24 cellular contexts compared by ENCODE assay signal in genomic region chr3:145915787-145916186, GRCh38.
"Had no signal": no experiment of that assay in that cellular context is flagged by ENCODE, and none has a peak within 500 bp of the region (broad histone marks: within the 10 kb centered on the region; RNA-seq: fewer than 3 reads in every experiment).

No MANE protein-coding gene starts in this region.

- H3K27me3 ChIP-seq: heart left ventricle, suprapubic skin, tibial nerve had no signal

- DNase-seq: activated CD4-positive, alpha-beta T cell treated with anti-CD3 and anti-CD28 coated beads, Interleukin-2, amount 10 ng/mL, durations not matched to agents 7 days and 5 days; activated CD4-positive, CD25-positive, alpha-beta regulatory T cell treated with anti-CD3 and anti-CD28 coated beads, Interleukin-2, amount 50 U/mL, for 72 hours; activated CD8-positive, alpha-beta T cell treated with anti-CD3 and anti-CD28 coated beads for 36 hours; activated gamma-delta T cell; anterior cingulate cortex; caudate nucleus; effector memory CD4-positive, alpha-beta T cell; heart left ventricle; islet precursor cell; left colon; nephron progenitor cell; right cardiac atrium; stimulated activated CD4-positive, alpha-beta T cell treated with anti-CD3 and anti-CD28 coated beads, Interleukin-12 subunit alpha, Interleukin-12 subunit beta, amount 100 ng/mL, for 4 hours; stimulated activated naive CD8-positive, alpha-beta T cell treated with anti-CD3 and anti-CD28 coated beads, Interleukin-15, amount 100 ng/mL, for 72 hours had no signal

- H2AFZ ChIP-seq: parathyroid adenoma had no signal

- H3K4me3 Mint-ChIP-seq: activated CD4-positive, alpha-beta T cell treated with anti-CD3 and anti-CD28 coated beads, Interleukin-2, amount 10 ng/mL, durations not matched to agents 7 days and 5 days; activated CD8-positive, alpha-beta T cell treated with anti-CD3 and anti-CD28 coated beads for 36 hours; activated naive CD4-positive, alpha-beta T cell treated with anti-CD3 and anti-CD28 coated beads, Interleukin-2, amount 50 U/mL, for 24 hours; activated T-helper 1 cell treated with anti-CD3 and anti-CD28 coated beads, Interleukin-12 subunit alpha, Interleukin-12 subunit beta, Interleukin-2, Interleukin-4 antibody, amounts not matched to agents 30 ng/mL and 10 ng/mL and 1 ng/mL, durations not matched to agents 14 hours and 24 hours and 36 hours; brain; memory B cell; nephron progenitor cell; stimulated activated naive CD8-positive, alpha-beta T cell treated with anti-CD3 and anti-CD28 coated beads, Interleukin-15, amount 100 ng/mL, for 72 hours; T-helper 2 cell treated with Interferon-gamma antibody and Interleukin-4, amounts not matched to agents 5 μg/mL and 100 μg/mL, for 36 hours had no signal

- H3K9me3 ChIP-seq: heart left ventricle, suprapubic skin had no signal

- H3K27me3 Mint-ChIP-seq: activated CD4-positive, alpha-beta T cell treated with anti-CD3 and anti-CD28 coated beads, Interleukin-2, amount 10 ng/mL, durations not matched to agents 7 days and 5 days; activated CD8-positive, alpha-beta T cell treated with anti-CD3 and anti-CD28 coated beads for 36 hours; activated naive CD4-positive, alpha-beta T cell treated with anti-CD3 and anti-CD28 coated beads, Interleukin-2, amount 50 U/mL, for 24 hours; memory B cell; stimulated activated naive CD8-positive, alpha-beta T cell treated with anti-CD3 and anti-CD28 coated beads, Interleukin-15, amount 100 ng/mL, for 72 hours had no signal

- H3K9me3 Mint-ChIP-seq: activated CD8-positive, alpha-beta T cell treated with anti-CD3 and anti-CD28 coated beads for 36 hours had no signal

- H3K36me3 Mint-ChIP-seq: activated naive CD4-positive, alpha-beta T cell treated with anti-CD3 and anti-CD28 coated beads, Interleukin-2, amount 50 U/mL, for 24 hours; brain; memory B cell had no signal

- ATAC-seq: activated CD8-positive, alpha-beta T cell treated with anti-CD3 and anti-CD28 coated beads for 36 hours; esophagus mucosa; heart left ventricle; left colon; right cardiac atrium; stimulated activated naive CD8-positive, alpha-beta T cell treated with anti-CD3 and anti-CD28 coated beads, Interleukin-15, amount 100 ng/mL, for 72 hours had no signal

- H3K79me2 ChIP-seq: parathyroid adenoma had no signal

- H3K4me1 Mint-ChIP-seq: activated CD4-positive, alpha-beta T cell treated with anti-CD3 and anti-CD28 coated beads, Interleukin-2, amount 10 ng/mL, durations not matched to agents 7 days and 5 days; activated naive CD4-positive, alpha-beta T cell treated with anti-CD3 and anti-CD28 coated beads, Interleukin-2, amount 50 U/mL, for 24 hours; brain; memory B cell; stimulated activated naive CD8-positive, alpha-beta T cell treated with anti-CD3 and anti-CD28 coated beads, Interleukin-15, amount 100 ng/mL, for 72 hours had no signal

- H3K27ac ChIP-seq: heart left ventricle, parathyroid adenoma, suprapubic skin, tibial nerve, VCaP had no signal

- H3K27ac Mint-ChIP-seq: activated CD4-positive, alpha-beta T cell treated with anti-CD3 and anti-CD28 coated beads, Interleukin-2, amount 10 ng/mL, durations not matched to agents 7 days and 5 days; activated CD8-positive, alpha-beta T cell treated with anti-CD3 and anti-CD28 coated beads for 36 hours; activated naive CD4-positive, alpha-beta T cell treated with anti-CD3 and anti-CD28 coated beads, Interleukin-2, amount 50 U/mL, for 24 hours; activated T-helper 1 cell treated with anti-CD3 and anti-CD28 coated beads, Interleukin-12 subunit alpha, Interleukin-12 subunit beta, Interleukin-2, Interleukin-4 antibody, amounts not matched to agents 30 ng/mL and 10 ng/mL and 1 ng/mL, durations not matched to agents 14 hours and 24 hours and 36 hours; brain; memory B cell; nephron progenitor cell; stimulated activated naive CD8-positive, alpha-beta T cell treated with anti-CD3 and anti-CD28 coated beads, Interleukin-15, amount 100 ng/mL, for 72 hours; T-helper 2 cell treated with Interferon-gamma antibody and Interleukin-4, amounts not matched to agents 5 μg/mL and 100 μg/mL, for 36 hours had no signal

- H3K4me1 ChIP-seq: heart left ventricle, parathyroid adenoma, suprapubic skin, tibial nerve had no signal

- H3K9ac ChIP-seq: parathyroid adenoma had no signal
